Comparison of ENCODE assay signal across 1 cellular context in genomic region chr1:154998201-154998780, GRCh38.
TF ChIP-seq lines count a peak whose summit lies in the region.

No MANE protein-coding gene starts in this region.

TF ChIP-seq in GM23338, 12 proteins besides CTCF, POLR2A, EP300 and RAD21:
- TF ChIP-seq ZNF331 (CRISPR knock-in tag; IDR thresholded peaks at IDR 0.05; ENCODE audit: low read depth) (no peak), JUNB (IDR thresholded peaks at IDR 0.05; ENCODE audit: unreplicated experiment) (no peak), ZNF114 (CRISPR knock-in tag; IDR thresholded peaks at IDR 0.05) (no peak)
- TF ChIP-seq, protein P1, sequence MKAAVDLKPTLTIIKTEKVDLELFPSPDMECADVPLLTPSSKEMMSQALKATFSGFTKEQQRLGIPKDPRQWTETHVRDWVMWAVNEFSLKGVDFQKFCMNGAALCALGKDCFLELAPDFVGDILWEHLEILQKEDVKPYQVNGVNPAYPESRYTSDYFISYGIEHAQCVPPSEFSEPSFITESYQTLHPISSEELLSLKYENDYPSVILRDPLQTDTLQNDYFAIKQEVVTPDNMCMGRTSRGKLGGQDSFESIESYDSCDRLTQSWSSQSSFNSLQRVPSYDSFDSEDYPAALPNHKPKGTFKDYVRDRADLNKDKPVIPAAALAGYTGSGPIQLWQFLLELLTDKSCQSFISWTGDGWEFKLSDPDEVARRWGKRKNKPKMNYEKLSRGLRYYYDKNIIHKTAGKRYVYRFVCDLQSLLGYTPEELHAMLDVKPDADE (IDR thresholded peaks at IDR 0.05), result no peak
